9 cellular contexts compared by ENCODE assay signal in the genomic region with DNA sequence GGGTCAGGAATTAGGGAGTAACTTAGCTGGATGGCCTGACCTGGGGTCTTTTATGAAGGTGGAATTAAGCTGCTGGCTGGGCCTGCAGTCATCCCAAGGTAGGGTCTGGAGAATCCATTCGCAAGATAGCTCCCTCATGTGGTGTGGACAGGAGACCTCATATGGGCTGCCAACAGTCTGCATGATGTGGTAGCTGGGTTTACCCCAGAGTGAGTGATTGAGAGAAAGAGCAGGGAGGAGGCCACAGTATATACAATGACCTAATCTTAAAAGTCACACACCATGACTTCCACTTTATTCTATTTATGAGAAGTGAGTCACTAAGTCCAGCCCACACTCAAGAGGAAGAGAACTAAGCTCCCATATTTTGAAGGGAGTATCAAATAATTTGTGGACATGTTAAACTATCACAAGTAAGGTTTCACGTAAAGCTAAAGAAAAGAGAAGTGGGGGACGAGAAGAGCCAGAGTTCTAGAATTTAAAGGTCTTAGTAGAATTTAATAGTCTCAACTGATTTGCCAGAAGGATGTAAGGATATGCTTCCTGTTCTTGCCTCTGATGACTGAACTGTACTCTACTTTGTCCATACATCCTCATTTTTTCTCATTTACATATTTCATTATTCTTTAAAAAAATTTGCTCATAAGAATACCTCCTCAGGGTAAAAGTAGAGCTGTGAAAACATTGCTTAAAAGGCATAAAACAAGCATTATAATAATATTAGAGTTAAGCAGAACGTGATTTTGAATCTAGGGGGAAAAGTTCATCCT.
DNase-seq lines count a peak whose midpoint lies in the region; ATAC-seq, FAIRE-seq and TF ChIP-seq lines count a peak whose summit lies in the region.
"Had no signal": no experiment of that assay in that cellular context is flagged by ENCODE, and none has a peak within 500 bp of the region (broad histone marks: within the 10 kb centered on the region; RNA-seq: fewer than 3 reads in every experiment).

No MANE protein-coding gene starts in this region.

- TF ChIP-seq POLR2A in K562 (conservative IDR thresholded peaks at IDR 0.05), result no peak

- H3K9ac ChIP-seq in K562 (ENCODE audit: insufficient read depth in 1 of 2, low read depth in 2 of 2, low read length in 2 of 2), result no peak overlapping the region

- no peak for TF ChIP-seq RAD21 in K562 (CRISPR knock-in tag; conservative IDR thresholded peaks at IDR 0.05 in 1 of 2, IDR thresholded peaks at IDR 0.05 in 1 of 2)

- DNase-seq in AG04449 (ENCODE audit: low read depth, low spot score) (peak; percentile 16), K562 (ENCODE audit: extremely low read depth in 1 of 4, low spot score in 3 of 4) (peak in 2 of 4 experiments; percentile 9 to 11), T-cell (no peak), HuH-7.5 (ENCODE audit: low spot score) (no peak)
- no peak for DNase-seq in stimulated activated naive CD8-positive, alpha-beta T cell treated with anti-CD3 and anti-CD28 coated beads, Interleukin-15, amount 100 ng/mL, for 72 hours
- no peak for DNase-seq in activated CD4-positive, alpha-beta T cell treated with anti-CD3 and anti-CD28 coated beads, Interleukin-2, amount 50 U/mL, for 1 hour

- no TSS peak for BruUV-seq in K562 (replicated peaks; lab: Mats Ljungman, UMichigan)

- no peaks in the 10 kb centered on the region for H3K4me1 Mint-ChIP-seq in stimulated activated naive CD8-positive, alpha-beta T cell treated with anti-CD3 and anti-CD28 coated beads, Interleukin-15, amount 100 ng/mL, for 72 hours
- no peaks in the 10 kb centered on the region for H3K4me1 Mint-ChIP-seq in T-cell

- TF ChIP-seq CTCF in AG04449 (IDR thresholded peaks at IDR 0.05; ENCODE audit: insufficient read depth, low read length, missing control alignments) (peak; percentile 8), K562 (IDR thresholded peaks at IDR 0.05 in 2 of 3, conservative IDR thresholded peaks at IDR 0.05 in 1 of 3; ENCODE audit: insufficient read depth in 2 of 3, low read depth in 1 of 3, low read length in 3 of 3) (0 out of 6 replicates have a peak, but pooled peaks of 1 of the 3 experiments have one; percentile 19)

- H3K4me2 ChIP-seq in K562 (ENCODE audit: insufficient read depth, low read length), result no peak overlapping the region

- TF ChIP-seq EP300 in K562 (IDR thresholded peaks at IDR 0.05; ENCODE audit: low read length), result no peak

- FAIRE-seq in K562 (lab: Jason Lieb, UNC), result peak; percentile 15

- H3K9me3 Mint-ChIP-seq in stimulated activated naive CD8-positive, alpha-beta T cell treated with anti-CD3 and anti-CD28 coated beads, Interleukin-15, amount 100 ng/mL, for 72 hours, result no peaks in the 10 kb centered on the region
- H3K9me3 Mint-ChIP-seq in T-cell, result no peaks in the 10 kb centered on the region

- CTCF ChIA-PET in AG04449 (lab: Yijun Ruan, JAX) (interaction anchor here (0.9 to 2.1 kb wide), 7 partner anchors 14 to 750 kb away, joined by 3 to 6 read pairs (median 3); partner anchors contain the start of gene TTC14), K562 (lab: Yijun Ruan, JAX; ENCODE audit: low intra/inter-chr PET ratio) (interaction anchor here (0.6 kb wide), 1 partner anchor 705 kb away, joined by 4 read pairs; no protein-coding TSS in a partner anchor), T-cell (lab: Charles Lee) (interaction anchor here in 1 of 2 donors (0.6 kb wide), 2 partner anchors 110 to 624 kb away, joined by 3 read pairs; no protein-coding TSS in a partner anchor)

- peak overlapping the region in 1 of 2 donors; percentile 27 for H3K27ac Mint-ChIP-seq in stimulated activated naive CD8-positive, alpha-beta T cell treated with anti-CD3 and anti-CD28 coated beads, Interleukin-15, amount 100 ng/mL, for 72 hours
- no peak overlapping the region for H3K27ac Mint-ChIP-seq in T-cell
- H3K27ac Mint-ChIP-seq: activated naive CD8-positive, alpha-beta T cell had no signal

- no peak overlapping the region for H2AFZ ChIP-seq in K562 (ENCODE audit: low read depth, low read length)

- H3K36me3 ChIP-seq in K562 (ENCODE audit: control insufficient read depth, insufficient read depth, low read length), result no peaks in the 10 kb centered on the region

- ATAC-seq in GM19452 (IDR thresholded peaks at IDR 0.05; ENCODE audit: unreplicated experiment) (peak; percentile 47), HG03575 (IDR thresholded peaks at IDR 0.05; ENCODE audit: extremely low read depth, insufficient number of reproducible peaks, low FRiP score, unreplicated experiment) (peak; percentile 80), K562 (peak; percentile 82), T-cell (replicated peaks in 1 of 4) (no peak)
- peak; percentile 71 for ATAC-seq in stimulated activated naive CD8-positive, alpha-beta T cell treated with anti-CD3 and anti-CD28 coated beads, Interleukin-15, amount 100 ng/mL, for 72 hours

- H3K4me3 ChIP-seq in AG04449 (ENCODE audit: low read depth, low read length) (no peak overlapping the region), K562 (no peak overlapping the region)

- H3K4me3 Mint-ChIP-seq in stimulated activated naive CD8-positive, alpha-beta T cell treated with anti-CD3 and anti-CD28 coated beads, Interleukin-15, amount 100 ng/mL, for 72 hours, result no peak overlapping the region
- H3K4me3 Mint-ChIP-seq in T-cell, result no peak overlapping the region
- H3K4me3 Mint-ChIP-seq: activated naive CD8-positive, alpha-beta T cell had no signal

- no peak overlapping the region for H3K27ac ChIP-seq in K562 (ENCODE audit: extremely low read depth, low read depth, low read length)

- no peaks in the 10 kb centered on the region for H3K27me3 ChIP-seq in K562 (ENCODE audit: control insufficient read depth in 2 of 2, insufficient read depth in 2 of 2, low read length in 2 of 2)

- no peaks in the 10 kb centered on the region for H3K4me1 ChIP-seq in K562 (replicated peaks in 1 of 2; ENCODE audit: control insufficient read depth in 2 of 2, insufficient read depth in 2 of 2, low read length in 2 of 2)

- no peaks in the 10 kb centered on the region for H3K9me1 ChIP-seq in K562 (ENCODE audit: control insufficient read depth, insufficient read depth, low read length)

- POLR2A ChIA-PET in AG04449 (lab: Yijun Ruan, JAX) (interaction anchor here (0.5 to 1.2 kb wide), 2 partner anchors 20 to 749 kb away, joined by 3 read pairs; partner anchors contain the start of gene TTC14), K562 (lab: Yijun Ruan, JAX) (no interaction called here), T-cell (lab: Charles Lee) (no interaction called here)

- 0% methylated on average over 4 of the region's 4 CpGs for WGBS in K562 (ENCODE audit: insufficient coverage, low coverage, missing lambda C conversion rate)

- intact Hi-C loops in K562 (cut with micrococcal nuclease), result no loop called here

- no peaks in the 10 kb centered on the region for H3K36me3 Mint-ChIP-seq in T-cell
- H3K36me3 Mint-ChIP-seq: activated naive CD8-positive, alpha-beta T cell had no signal

- no peaks in the 10 kb centered on the region for H4K20me1 ChIP-seq in K562 (replicated peaks; ENCODE audit: control insufficient read depth, insufficient read depth, low read length)

- no peaks in the 10 kb centered on the region for H3K9me3 ChIP-seq in K562 (replicated peaks; ENCODE audit: control insufficient read depth, insufficient read depth, low read depth, low read length)

- no peaks in the 10 kb centered on the region for H3K27me3 Mint-ChIP-seq in stimulated activated naive CD8-positive, alpha-beta T cell treated with anti-CD3 and anti-CD28 coated beads, Interleukin-15, amount 100 ng/mL, for 72 hours
- H3K27me3 Mint-ChIP-seq in T-cell, result peaks cover 0 to 3% of the 10 kb centered on the region in 2 donors

- H3K79me2 ChIP-seq in K562 (ENCODE audit: control insufficient read depth, insufficient read depth, low read length), result no peaks in the 10 kb centered on the region

- in situ Hi-C loops in K562 (cut with MboI), result no loop called here

TF ChIP-seq in K562, 482 proteins besides CTCF, POLR2A, EP300 and RAD21 (continues in another document):
- TF ChIP-seq HNRNPLL (IDR thresholded peaks at IDR 0.05; ENCODE audit: low read depth, low read length, poor library complexity, severe bottlenecking) (no peak), FOXA1 (IDR thresholded peaks at IDR 0.05; ENCODE audit: borderline replicate concordance) (no peak), RB1 (IDR thresholded peaks at IDR 0.05; ENCODE audit: low read depth) (no peak), E2F1 (CRISPR knock-in tag; IDR thresholded peaks at IDR 0.05) (no peak), KLF16 (IDR thresholded peaks at IDR 0.05) (no peak), SRF (CRISPR knock-in tag; IDR thresholded peaks at IDR 0.05) (no peak), MTA3 (IDR thresholded peaks at IDR 0.05; ENCODE audit: borderline replicate concordance) (no peak), CC2D1A (IDR thresholded peaks at IDR 0.05) (no peak)
- TF ChIP-seq, protein P1, sequence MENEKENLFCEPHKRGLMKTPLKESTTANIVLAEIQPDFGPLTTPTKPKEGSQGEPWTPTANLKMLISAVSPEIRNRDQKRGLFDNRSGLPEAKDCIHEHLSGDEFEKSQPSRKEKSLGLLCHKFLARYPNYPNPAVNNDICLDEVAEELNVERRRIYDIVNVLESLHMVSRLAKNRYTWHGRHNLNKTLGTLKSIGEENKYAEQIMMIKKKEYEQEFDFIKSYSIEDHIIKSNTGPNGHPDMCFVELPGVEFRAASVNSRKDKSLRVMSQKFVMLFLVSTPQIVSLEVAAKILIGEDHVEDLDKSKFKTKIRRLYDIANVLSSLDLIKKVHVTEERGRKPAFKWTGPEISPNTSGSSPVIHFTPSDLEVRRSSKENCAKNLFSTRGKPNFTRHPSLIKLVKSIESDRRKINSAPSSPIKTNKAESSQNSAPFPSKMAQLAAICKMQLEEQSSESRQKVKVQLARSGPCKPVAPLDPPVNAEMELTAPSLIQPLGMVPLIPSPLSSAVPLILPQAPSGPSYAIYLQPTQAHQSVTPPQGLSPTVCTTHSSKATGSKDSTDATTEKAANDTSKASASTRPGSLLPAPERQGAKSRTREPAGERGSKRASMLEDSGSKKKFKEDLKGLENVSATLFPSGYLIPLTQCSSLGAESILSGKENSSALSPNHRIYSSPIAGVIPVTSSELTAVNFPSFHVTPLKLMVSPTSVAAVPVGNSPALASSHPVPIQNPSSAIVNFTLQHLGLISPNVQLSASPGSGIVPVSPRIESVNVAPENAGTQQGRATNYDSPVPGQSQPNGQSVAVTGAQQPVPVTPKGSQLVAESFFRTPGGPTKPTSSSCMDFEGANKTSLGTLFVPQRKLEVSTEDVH (IDR thresholded peaks at IDR 0.05; ENCODE audit: low read depth, partially characterized antibody), result no peak

Comparison
In these comparisons a context has a peak if more than half of its experiments do, and no peak if none do; other contexts are left out.
1. ATAC-seq: peak in GM19452 (single experiment), HG03575 (single experiment), K562 (single experiment) and stimulated activated naive CD8-positive, alpha-beta T cell treated with anti-CD3 and anti-CD28 coated beads, Interleukin-15, amount 100 ng/mL, for 72 hours (single experiment); none in T-cell (0 of 4).